8 cellular contexts compared by ENCODE assay signal in the genomic region with DNA sequence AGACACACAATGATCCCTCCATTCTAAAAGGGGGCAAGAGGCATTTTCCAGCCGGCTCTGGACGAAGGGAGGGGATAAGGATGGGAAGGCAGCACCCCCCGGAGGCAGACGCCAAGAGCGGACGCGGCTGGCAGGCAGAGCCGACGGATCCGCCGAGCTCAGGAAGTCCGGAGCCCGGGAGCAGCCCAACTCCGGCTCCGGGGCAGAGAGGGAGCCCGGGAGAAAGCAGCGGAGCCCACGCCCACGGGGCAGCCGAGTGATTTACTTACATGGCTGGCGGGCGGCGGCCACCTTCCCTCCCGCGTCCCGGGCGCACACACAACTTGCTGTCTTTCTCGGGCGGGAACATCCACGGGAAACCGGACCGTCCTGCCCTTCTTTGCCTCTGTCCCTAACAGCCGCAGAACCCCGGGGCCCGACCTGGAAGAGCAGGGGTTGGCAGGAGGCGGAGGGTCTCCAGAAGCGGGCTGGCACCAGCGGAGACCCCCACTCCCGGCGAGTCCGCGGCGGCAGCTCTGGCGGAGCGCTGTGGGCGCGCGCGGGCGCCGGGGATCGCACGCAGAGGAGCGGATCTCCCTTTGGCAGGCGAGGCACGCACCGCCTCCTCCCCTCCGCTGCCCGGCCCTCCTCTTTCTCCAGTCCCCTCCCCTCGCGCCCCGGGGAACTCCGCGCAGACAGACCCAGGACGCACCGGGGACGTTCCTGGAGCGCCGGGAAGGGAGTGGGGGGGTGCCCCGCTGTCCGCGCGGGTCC. TPM values are rescaled to one million over a fixed set of nuclear protein-coding genes. Genes with fewer than 3 reads are reported as not detected.
DNase-seq lines count a peak whose midpoint lies in the region; ATAC-seq and TF ChIP-seq lines count a peak whose summit lies in the region.

LHFPL6 (minus strand) TSS at position 580 of the 753 bp plus-strand sequence.

- intact Hi-C loops in CD4-positive, alpha-beta memory T cell (cut with micrococcal nuclease): no loop called here
- intact Hi-C loops in PC-9 (cut with micrococcal nuclease; ENCODE audit: unreplicated experiment): loop anchor here (2.0 to 5.0 kb wide), 2 partner anchors 328 to 565 kb away; partner anchors contain the start of genes NHLRC3 and PROSER1
- intact Hi-C loops in natural killer cell (cut with micrococcal nuclease): no loop called here

- no peaks in the 10 kb centered on the region for H3K9me2 ChIP-seq in PC-9 (ENCODE audit: insufficient read depth)

- H3K4me1 ChIP-seq in CD4-positive, alpha-beta memory T cell (ENCODE audit: insufficient read depth, low read length): peaks cover 7% of the 10 kb centered on the region
- peaks cover 6% of the 10 kb centered on the region; the same call in 1 of the 2 replicates for H3K4me1 ChIP-seq in PC-9 (replicated peaks; ENCODE audit: insufficient read depth)
- H3K4me1 ChIP-seq in stomach smooth muscle (ENCODE audit: control insufficient read depth, insufficient read depth, low read length): peaks cover 9% of the 10 kb centered on the region

- H3K36me3 Mint-ChIP-seq in CD4-positive, alpha-beta memory T cell: no peaks in the 10 kb centered on the region
- H3K36me3 Mint-ChIP-seq in natural killer cell: no peaks in the 10 kb centered on the region

- no TSS peak for BruUV-seq in PC-9 (replicated peaks; lab: Mats Ljungman, UMichigan)

- no peaks in the 10 kb centered on the region for H3F3A ChIP-seq in PC-9 (ENCODE audit: insufficient read depth, low read depth)

- CTCF ChIA-PET in CD4-positive, alpha-beta memory T cell (lab: Charles Lee; ENCODE audit: partially characterized antibody): interaction anchor here (0.8 kb wide), 1 partner anchor 10 kb away, joined by 3 read pairs; no protein-coding TSS in a partner anchor
- CTCF ChIA-PET in PC-9 (lab: Charles Lee): interaction anchor here (0.6 to 1.3 kb wide), 3 partner anchors 14 to 329 kb away, joined by 3 to 4 read pairs (median 3); no protein-coding TSS in a partner anchor

- H3K36me3 ChIP-seq in CD4-positive, alpha-beta memory T cell (ENCODE audit: insufficient read depth, low read length): no peaks in the 10 kb centered on the region
- no peaks in the 10 kb centered on the region for H3K36me3 ChIP-seq in PC-9 (ENCODE audit: low read depth)
- no peaks in the 10 kb centered on the region for H3K36me3 ChIP-seq in stomach smooth muscle (ENCODE audit: control insufficient read depth in 2 of 2, insufficient read depth in 2 of 2, low read length in 2 of 2)

- peaks cover 6 to 16% (median 12%) of the 10 kb centered on the region in 4 donors for H3K4me1 Mint-ChIP-seq in CD4-positive, alpha-beta memory T cell
- peaks cover 0 to 13% of the 10 kb centered on the region in 2 donors for H3K4me1 Mint-ChIP-seq in natural killer cell

- H3K27me3 ChIP-seq in CD4-positive, alpha-beta memory T cell (ENCODE audit: insufficient read depth, low read length): peaks cover 13% of the 10 kb centered on the region
- no peaks in the 10 kb centered on the region for H3K27me3 ChIP-seq in PC-9 (ENCODE audit: insufficient read depth, low read depth)
- no peaks in the 10 kb centered on the region for H3K27me3 ChIP-seq in stomach smooth muscle (ENCODE audit: control insufficient read depth in 1 of 2, insufficient read depth in 2 of 2, low read length in 2 of 2)

- no peaks in the 10 kb centered on the region for H3K79me2 ChIP-seq in PC-9 (ENCODE audit: low read depth)

- ATAC-seq in GM19467 (IDR thresholded peaks at IDR 0.05; ENCODE audit: unreplicated experiment): peak; percentile 85
- peak; percentile 34 for ATAC-seq in HG03575 (IDR thresholded peaks at IDR 0.05; ENCODE audit: extremely low read depth, insufficient number of reproducible peaks, low FRiP score, unreplicated experiment)
- peak in 2 of 3 donors; percentile 63 to 75 for ATAC-seq in natural killer cell

- no peak within 1 kb of the TSS for H3K27ac ChIP-seq in CD4-positive, alpha-beta memory T cell (ENCODE audit: low read depth, low read length)
- no peak within 1 kb of the TSS for H3K27ac ChIP-seq in PC-9
- peak within 1 kb of the TSS; percentile 46 for H3K27ac ChIP-seq in stomach smooth muscle (ENCODE audit: low read length)

- H3K4me3 ChIP-seq in CD4-positive, alpha-beta memory T cell (ENCODE audit: low read length in 2 of 2): peak within 1 kb of the TSS in 1 of 2 donors; percentile 30
- H3K4me3 ChIP-seq in PC-9 (peak within 1 kb of the TSS; percentile 70), fibroblast of the aortic adventitia (ENCODE audit: low read depth, low read length) (peak within 1 kb of the TSS; percentile 90), stomach smooth muscle (ENCODE audit: low read length in 2 of 2) (peak within 1 kb of the TSS; percentile 88 to 97)

- peak within 1 kb of the TSS; percentile 79 to 80 for H3K9ac ChIP-seq in stomach smooth muscle (ENCODE audit: low read length in 2 of 2)

- peak within 1 kb of the TSS; percentile 94 for H3K4me2 ChIP-seq in PC-9

- H2AFZ ChIP-seq in PC-9: peak within 1 kb of the TSS; percentile 100

- TF ChIP-seq CTCF in PC-9 (conservative IDR thresholded peaks at IDR 0.05) (peak; percentile 54; the same call in 1 of the 2 replicates), fibroblast of the aortic adventitia (IDR thresholded peaks at IDR 0.05; ENCODE audit: insufficient read depth, low read length) (peak; percentile 35), natural killer cell (IDR thresholded peaks at IDR 0.05) (no peak)

- H3K4me3 Mint-ChIP-seq in CD4-positive, alpha-beta memory T cell: peak within 1 kb of the TSS; percentile 62 to 86 (median 78)
- peak within 1 kb of the TSS; percentile 76 for H3K4me3 Mint-ChIP-seq in natural killer cell

- peak; percentile 21 to 62 (median 37) for DNase-seq in CD4-positive, alpha-beta memory T cell
- DNase-seq in PC-9 (peak; percentile 40 to 67), fibroblast of the aortic adventitia (ENCODE audit: low read depth) (peak; percentile 71), natural killer cell (no peak)
- peak; percentile 37 for DNase-seq in activated T-helper 9 cell treated with anti-CD3 and anti-CD28 coated beads, Interleukin-2, amount 50 U/mL, for 16 hours (ENCODE audit: low read depth)

- H3K27me3 Mint-ChIP-seq in CD4-positive, alpha-beta memory T cell: peaks cover 25 to 30% of the 10 kb centered on the region in 2 donors
- peaks cover 28 to 62% of the 10 kb centered on the region in 2 donors for H3K27me3 Mint-ChIP-seq in natural killer cell (ENCODE audit: low read depth in 2 of 2)

- no peaks in the 10 kb centered on the region for H3K9me3 ChIP-seq in CD4-positive, alpha-beta memory T cell (ENCODE audit: control insufficient read depth in 1 of 2, low read length in 2 of 2)
- H3K9me3 ChIP-seq in PC-9 (ENCODE audit: insufficient read depth, low read depth) (no peaks in the 10 kb centered on the region), stomach smooth muscle (ENCODE audit: control insufficient read depth in 2 of 2, low read length in 2 of 2) (no peaks in the 10 kb centered on the region)

- H3K27ac Mint-ChIP-seq in CD4-positive, alpha-beta memory T cell: peak within 1 kb of the TSS in 1 of 7 donors; percentile 57
- H3K27ac Mint-ChIP-seq in natural killer cell: no peak within 1 kb of the TSS

- H3K9me3 Mint-ChIP-seq in CD4-positive, alpha-beta memory T cell: no peaks in the 10 kb centered on the region
- no peaks in the 10 kb centered on the region for H3K9me3 Mint-ChIP-seq in natural killer cell

- no peaks in the 10 kb centered on the region for H4K20me1 ChIP-seq in PC-9 (ENCODE audit: insufficient read depth)

- POLR2A ChIA-PET in CD4-positive, alpha-beta memory T cell (lab: Charles Lee; ENCODE audit: partially characterized antibody): no interaction called here
- POLR2A ChIA-PET in PC-9 (lab: Charles Lee; ENCODE audit: unreplicated experiment): no interaction called here

RNA-seq across cellular contexts. Expression of gene LHFPL6, which starts in this region (rescaled TPM):
- not detected for total RNA-seq in CD4-positive, alpha-beta memory T cell
- under 1 TPM in 1 of 2 donors, not detected in 1; 0.16 TPM for polyA plus RNA-seq in CD4-positive, alpha-beta memory T cell
- total RNA-seq in PC-9 (2021) (2.5 and 3.1 TPM in 2 replicates), fibroblast of the aortic adventitia (ENCODE audit: low replicate concordance) (45.2 and 109 TPM in 2 replicates), natural killer cell (not detected)

Comparison
In these comparisons a context has a peak if more than half of its experiments do, and no peak if none do; other contexts are left out.
1. RNA of gene LHFPL6 (total RNA-seq): 45.2 to 109 TPM in fibroblast of the aortic adventitia; 2.5 to 3.1 TPM in PC-9, not detected in CD4-positive, alpha-beta memory T cell and not detected in natural killer cell; every median in the first group is over 10 times any median in the second.
2. Peak in DNase-seq in CD4-positive, alpha-beta memory T cell; RNA of the gene not detected or under 1 TPM.
3. Peak in ATAC-seq in natural killer cell; RNA of the gene not detected or under 1 TPM.
4. ATAC-seq: peak in every context shown above with its lines; median percentile 85 in GM19467; 69 in natural killer cell; 34 in HG03575.